In genomic region chr6:29981211-29981812, GRCh38 we compare ENCODE assay signal across 7 cellular contexts.
"Had no signal": no experiment of that assay in that cellular context is flagged by ENCODE, and none has a peak within 500 bp of the region (broad histone marks: within the 10 kb centered on the region; RNA-seq: fewer than 3 reads in every experiment).

No MANE protein-coding gene starts in this region.

- H3K9me3 ChIP-seq: lower lobe of right lung, neutrophil had no signal

- H3K36me3 ChIP-seq: lower lobe of right lung, neutrophil had no signal

- H3K27ac ChIP-seq: lower lobe of right lung, neutrophil had no signal

- DNase-seq: activated CD4-positive, alpha-beta T cell treated with anti-CD3 and anti-CD28 coated beads, Interleukin-2, amount 50 U/mL, for 1 hour; activated naive CD4-positive, alpha-beta T cell treated with anti-CD3 and anti-CD28 coated beads for 36 hours; activated T-cell treated with anti-CD3 and anti-CD28 coated beads, Interleukin-2, amount 50 U/mL, for 1 hour; head of caudate nucleus; lower lobe of right lung; T-helper 9 cell had no signal

- H3K4me3 ChIP-seq: lower lobe of right lung had no signal
